ENCODE assay signal across 33 cellular contexts in the genomic region with DNA sequence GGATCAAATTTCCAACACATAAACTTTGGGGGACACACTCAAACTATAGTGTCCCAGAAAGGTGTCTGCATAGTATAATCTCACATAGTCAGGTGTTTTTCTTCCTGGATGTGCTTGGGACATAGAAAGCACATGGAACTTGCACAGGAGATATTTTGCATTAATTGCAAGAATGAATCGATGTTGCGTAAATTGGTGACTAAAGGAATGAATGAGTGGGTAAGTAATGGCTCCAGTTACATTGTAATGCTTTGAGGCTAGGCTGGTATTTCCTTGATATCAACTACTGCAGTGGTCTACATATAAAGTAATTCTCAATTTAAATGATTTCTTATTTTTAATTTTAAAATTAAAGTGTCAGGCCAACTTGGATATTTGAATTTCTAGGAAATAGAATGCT.
"Had no signal": no experiment of that assay in that cellular context is flagged by ENCODE, and none has a peak within 500 bp of the region (broad histone marks: within the 10 kb centered on the region; RNA-seq: fewer than 3 reads in every experiment).

No MANE protein-coding gene starts in this region.

- H3K4me1 Mint-ChIP-seq: activated B cell treated with CpG ODN at 0.5 μM for 24 hours; central memory CD8-positive, alpha-beta T cell; stimulated activated memory B cell treated with anti-CD40 and anti-IgM and Interleukin-4, amounts not matched to agents 10 μg/mL and 1 μg/mL and 100 μg/mL, for 72 hours had no signal

- H3K27me3 ChIP-seq: esophagus muscularis mucosa, gastrocnemius medialis, ovary, sigmoid colon, suprapubic skin, tibial artery, upper lobe of right lung had no signal

- H3K27me3 Mint-ChIP-seq: activated B cell treated with CpG ODN at 0.5 μM for 24 hours; activated CD4-positive, alpha-beta T cell treated with anti-CD3 and anti-CD28 coated beads for 36 hours; activated naive CD8-positive, alpha-beta T cell treated with anti-CD3 and anti-CD28 coated beads, Interleukin-2, amount 10 ng/mL, durations not matched to agents 7 days and 5 days; dendritic cell treated with granulocyte-macrophage colony-stimulating factor and Interleukin-4, amounts not matched to agents 40 ng/mL and 50 ng/mL, for 4 days; stimulated activated naive CD8-positive, alpha-beta T cell treated with anti-CD3 and anti-CD28 coated beads, Interleukin-15, amount 100 ng/mL, for 72 hours had no signal

- H3K36me3 Mint-ChIP-seq: activated naive CD8-positive, alpha-beta T cell treated with anti-CD3 and anti-CD28 coated beads, Interleukin-2, amount 10 ng/mL, durations not matched to agents 7 days and 5 days; stimulated activated memory B cell treated with anti-CD40 and anti-IgM and Interleukin-4, amounts not matched to agents 10 μg/mL and 1 μg/mL and 100 μg/mL, for 72 hours had no signal

- ATAC-seq: activated CD4-positive, alpha-beta T cell treated with anti-CD3 and anti-CD28 coated beads for 36 hours; gastrocnemius medialis; mucosa of descending colon; natural killer cell treated with Interleukin-12 subunit alpha and Interleukin-12 subunit beta and Interleukin-15 and Interleukin-18, amount 100 ng/mL, for 72 hours; stimulated activated memory B cell treated with anti-CD40 and anti-IgM and Interleukin-4, amounts not matched to agents 10 μg/mL and 1 μg/mL and 100 μg/mL, for 72 hours; stimulated activated naive CD8-positive, alpha-beta T cell treated with anti-CD3 and anti-CD28 coated beads, Interleukin-15, amount 100 ng/mL, for 72 hours; T-cell; upper lobe of right lung had no signal

- DNase-seq: activated B cell treated with CpG ODN at 0.5 μM for 24 hours; activated CD4-positive, alpha-beta T cell treated with anti-CD3 and anti-CD28 coated beads for 36 hours; activated CD4-positive, alpha-beta T cell treated with anti-CD3 and anti-CD28 coated beads, Interleukin-2, amount 50 U/mL, for 48 hours; activated CD8-positive, alpha-beta memory T cell treated with anti-CD3 and anti-CD28 coated beads for 24 hours; activated effector memory CD4-positive, alpha-beta T cell treated with anti-CD3 and anti-CD28 coated beads, Interleukin-2, amount 50 U/mL, for 16 hours; activated naive CD4-positive, alpha-beta T cell treated with anti-CD3 and anti-CD28 coated beads for 36 hours; activated naive CD8-positive, alpha-beta T cell treated with anti-CD3 and anti-CD28 coated beads, Interleukin-2, amount 10 ng/mL, durations not matched to agents 7 days and 5 days; amygdala; endodermal cell; gastrocnemius medialis; glutamatergic neuron; islet precursor cell; left ventricle myocardium inferior; mesendoderm; mucosa of descending colon; ovary; sigmoid colon; stimulated activated CD4-positive, alpha-beta T cell treated with anti-CD3 and anti-CD28 coated beads, Interleukin-1b, Interleukin-23, amount 100 ng/mL, for 48 hours; stimulated activated CD4-positive, alpha-beta T cell treated with anti-CD3 and anti-CD28 coated beads, Interleukin-4, amount 100 ng/mL, for 4 hours; stimulated activated CD8-positive, alpha-beta memory T cell treated with anti-CD3 and anti-CD28 coated beads, Interleukin-4, amount 100 ng/mL, for 48 hours; stimulated activated naive CD8-positive, alpha-beta T cell treated with anti-CD3 and anti-CD28 coated beads, Interleukin-15, amount 100 ng/mL, for 72 hours; T-cell; tibial artery; upper lobe of right lung had no signal

- H3K4me3 Mint-ChIP-seq: activated B cell treated with CpG ODN at 0.5 μM for 24 hours; activated CD4-positive, alpha-beta T cell treated with anti-CD3 and anti-CD28 coated beads for 36 hours; activated naive CD4-positive, alpha-beta T cell treated with anti-CD3 and anti-CD28 coated beads for 36 hours; activated naive CD8-positive, alpha-beta T cell treated with anti-CD3 and anti-CD28 coated beads, Interleukin-2, amount 10 ng/mL, durations not matched to agents 7 days and 5 days; central memory CD8-positive, alpha-beta T cell; dendritic cell treated with granulocyte-macrophage colony-stimulating factor and Interleukin-4, amounts not matched to agents 40 ng/mL and 50 ng/mL, for 4 days; endodermal cell; natural killer cell treated with Interleukin-12 subunit alpha and Interleukin-12 subunit beta and Interleukin-15 and Interleukin-18, amount 100 ng/mL, for 72 hours; stimulated activated memory B cell treated with anti-CD40 and anti-IgM and Interleukin-4, amounts not matched to agents 10 μg/mL and 1 μg/mL and 100 μg/mL, for 72 hours; stimulated activated naive CD8-positive, alpha-beta T cell treated with anti-CD3 and anti-CD28 coated beads, Interleukin-15, amount 100 ng/mL, for 72 hours; T-cell had no signal

- H3K4me1 ChIP-seq: prostate gland had no signal

- H3K27ac Mint-ChIP-seq: activated B cell treated with CpG ODN at 0.5 μM for 24 hours; activated CD4-positive, alpha-beta T cell treated with anti-CD3 and anti-CD28 coated beads for 36 hours; activated naive CD4-positive, alpha-beta T cell treated with anti-CD3 and anti-CD28 coated beads for 36 hours; activated naive CD8-positive, alpha-beta T cell treated with anti-CD3 and anti-CD28 coated beads, Interleukin-2, amount 10 ng/mL, durations not matched to agents 7 days and 5 days; dendritic cell treated with granulocyte-macrophage colony-stimulating factor and Interleukin-4, amounts not matched to agents 40 ng/mL and 50 ng/mL, for 4 days; endodermal cell; natural killer cell treated with Interleukin-12 subunit alpha and Interleukin-12 subunit beta and Interleukin-15 and Interleukin-18, amount 100 ng/mL, for 72 hours; stimulated activated memory B cell treated with anti-CD40 and anti-IgM and Interleukin-4, amounts not matched to agents 10 μg/mL and 1 μg/mL and 100 μg/mL, for 72 hours; stimulated activated naive CD8-positive, alpha-beta T cell treated with anti-CD3 and anti-CD28 coated beads, Interleukin-15, amount 100 ng/mL, for 72 hours; T-cell had no signal

- H3K4me2 ChIP-seq: smooth muscle cell had no signal

- H3K9me3 Mint-ChIP-seq: natural killer cell treated with Interleukin-12 subunit alpha and Interleukin-12 subunit beta and Interleukin-15 and Interleukin-18, amount 100 ng/mL, for 72 hours had no signal

- H3K36me3 ChIP-seq: esophagus muscularis mucosa, gastrocnemius medialis, left ventricle myocardium inferior, ovary, prostate gland, sigmoid colon, suprapubic skin, tibial artery, upper lobe of right lung had no signal

- H3K4me3 ChIP-seq: esophagus muscularis mucosa, gastrocnemius medialis, left ventricle myocardium inferior, lung, mucosa of descending colon, ovary, prostate gland, sigmoid colon, smooth muscle cell, suprapubic skin, tibial artery, upper lobe of right lung had no signal

- H3K9me3 ChIP-seq: esophagus muscularis mucosa, gastrocnemius medialis, mucosa of descending colon, ovary, prostate gland, sigmoid colon, suprapubic skin, tibial artery, upper lobe of right lung had no signal

- H3K27ac ChIP-seq: esophagus muscularis mucosa, left ventricle myocardium inferior, ovary, prostate gland, sigmoid colon, suprapubic skin, tibial artery, upper lobe of right lung had no signal
